In the genomic region with DNA sequence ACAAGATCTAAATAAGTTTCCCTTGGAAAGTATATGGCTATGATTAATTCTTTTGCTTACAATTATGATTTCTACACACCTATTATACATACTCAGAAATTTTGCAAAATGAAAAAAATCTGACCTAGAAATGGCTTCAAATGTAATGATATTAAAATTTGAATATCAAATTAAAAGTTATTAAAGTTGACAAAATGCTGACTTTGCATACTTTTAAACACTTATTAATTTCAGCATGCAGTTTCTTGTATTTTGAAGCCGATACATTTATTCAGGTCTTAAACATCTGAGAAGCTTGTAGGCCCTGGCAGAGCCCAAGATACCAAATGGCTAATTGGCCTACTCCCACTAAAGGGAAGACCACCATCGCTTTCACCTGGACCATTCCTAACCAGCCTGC, we compare ENCODE assay signal across 38 cellular contexts. TPM values are rescaled to one million over a fixed set of nuclear protein-coding genes. Genes with fewer than 3 reads are reported as not detected.
"Had no signal": no experiment of that assay in that cellular context is flagged by ENCODE, and none has a peak within 500 bp of the region (broad histone marks: within the 10 kb centered on the region; RNA-seq: fewer than 3 reads in every experiment).

No MANE protein-coding gene starts in this region.

- H3K36me3 Mint-ChIP-seq: natural killer cell treated with Interleukin-12 subunit alpha and Interleukin-12 subunit beta and Interleukin-15 and Interleukin-18, amount 100 ng/mL, for 72 hours had no signal

- ATAC-seq: effector memory CD8-positive, alpha-beta T cell; left lobe of liver; mucosa of descending colon; natural killer cell treated with Interleukin-12 subunit alpha and Interleukin-12 subunit beta and Interleukin-15 and Interleukin-18, amount 100 ng/mL, for 72 hours; pancreas; sciatic nerve; stimulated activated naive CD8-positive, alpha-beta T cell treated with anti-CD3 and anti-CD28 coated beads, Interleukin-15, amount 100 ng/mL, for 72 hours had no signal

- H3K27me3 Mint-ChIP-seq: effector memory CD8-positive, alpha-beta T cell; naive B cell; natural killer cell treated with Interleukin-12 subunit alpha and Interleukin-12 subunit beta and Interleukin-15 and Interleukin-18, amount 100 ng/mL, for 72 hours; stimulated activated naive CD8-positive, alpha-beta T cell treated with anti-CD3 and anti-CD28 coated beads, Interleukin-15, amount 100 ng/mL, for 72 hours had no signal

- H3K4me2 ChIP-seq: smooth muscle cell had no signal

- H3K27ac ChIP-seq: coronary artery, esophagus squamous epithelium, neutrophil, pancreas, thoracic aorta had no signal

- H3K27ac Mint-ChIP-seq: effector memory CD8-positive, alpha-beta T cell; mesothelial cell of epicardium; natural killer cell treated with Interleukin-12 subunit alpha and Interleukin-12 subunit beta and Interleukin-15 and Interleukin-18, amount 100 ng/mL, for 72 hours; stimulated activated naive CD8-positive, alpha-beta T cell treated with anti-CD3 and anti-CD28 coated beads, Interleukin-15, amount 100 ng/mL, for 72 hours had no signal

- H3K9me3 Mint-ChIP-seq: effector memory CD8-positive, alpha-beta T cell; mesothelial cell of epicardium; naive B cell; natural killer cell treated with Interleukin-12 subunit alpha and Interleukin-12 subunit beta and Interleukin-15 and Interleukin-18, amount 100 ng/mL, for 72 hours; neural crest cell; stimulated activated naive CD8-positive, alpha-beta T cell treated with anti-CD3 and anti-CD28 coated beads, Interleukin-15, amount 100 ng/mL, for 72 hours had no signal

- H3K36me3 ChIP-seq: neutrophil, thoracic aorta had no signal

- H3K9me3 ChIP-seq: esophagus squamous epithelium, mucosa of descending colon, neutrophil, pancreas, thoracic aorta, tibial nerve, upper lobe of left lung had no signal

- H3K27me3 ChIP-seq: esophagus squamous epithelium, neutrophil, pancreas, tibial nerve, upper lobe of left lung had no signal

- DNase-seq: dermis blood vessel endothelial cell; effector memory CD8-positive, alpha-beta T cell; erythroblast; esophagus squamous epithelium; foreskin melanocyte; head of caudate nucleus; mesenchymal stem cell; mucosa of descending colon; naive B cell; pancreas; retina; stimulated activated CD4-positive, alpha-beta T cell treated with anti-CD3 and anti-CD28 coated beads, Interleukin-12 subunit alpha, Interleukin-12 subunit beta, amount 100 ng/mL, for 4 hours; stimulated activated CD4-positive, alpha-beta T cell treated with anti-CD3 and anti-CD28 coated beads, Interleukin-1b, Interleukin-23, amount 100 ng/mL, for 48 hours; stimulated activated CD4-positive, alpha-beta T cell treated with anti-CD3 and anti-CD28 coated beads, Interleukin-4, amount 100 ng/mL, for 1 hour; stimulated activated CD8-positive, alpha-beta memory T cell treated with anti-CD3 and anti-CD28 coated beads, Interleukin-4, amount 100 ng/mL, for 48 hours; stimulated activated naive CD4-positive, alpha-beta T cell; stimulated activated naive CD8-positive, alpha-beta T cell treated with anti-CD3 and anti-CD28 coated beads, Interleukin-15, amount 100 ng/mL, for 72 hours; upper lobe of left lung had no signal

- H3K4me1 Mint-ChIP-seq: naive B cell; stimulated activated naive CD8-positive, alpha-beta T cell treated with anti-CD3 and anti-CD28 coated beads, Interleukin-15, amount 100 ng/mL, for 72 hours had no signal

- H3K4me3 ChIP-seq: coronary artery, esophagus squamous epithelium, mucosa of descending colon, pancreas, smooth muscle cell, thoracic aorta, tibial nerve, upper lobe of left lung had no signal

- H3K4me1 ChIP-seq: pancreas, upper lobe of left lung had no signal

- FAIRE-seq: endometrium, keratinocyte, pancreas, urothelium cell line had no signal

- H3K4me3 Mint-ChIP-seq: effector memory CD8-positive, alpha-beta T cell; mesothelial cell of epicardium; naive B cell; natural killer cell treated with Interleukin-12 subunit alpha and Interleukin-12 subunit beta and Interleukin-15 and Interleukin-18, amount 100 ng/mL, for 72 hours; neural crest cell; stimulated activated naive CD8-positive, alpha-beta T cell treated with anti-CD3 and anti-CD28 coated beads, Interleukin-15, amount 100 ng/mL, for 72 hours had no signal

RNA-seq across cellular contexts. Expression of gene SMLR1, which starts 59.8 kb away (rescaled TPM):
- total RNA-seq: cerebellum; dermis blood vessel endothelial cell; esophagus squamous epithelium; glomerular endothelial cell; lung microvascular endothelial cell; mesothelial cell of epicardium; mucosa of descending colon; natural killer cell treated with Interleukin-12 subunit alpha and Interleukin-12 subunit beta and Interleukin-15 and Interleukin-18, amount 100 ng/mL, for 72 hours; neural crest cell; omental fat pad; posterior vena cava; pulmonary artery endothelial cell; sciatic nerve; smooth muscle cell; subcutaneous adipose tissue; thoracic aorta; tibial nerve had no signal
- polyA plus RNA-seq: keratinocyte, smooth muscle cell had no signal
